Comparison of ENCODE assay signal across 1 cellular context in the genomic region with DNA sequence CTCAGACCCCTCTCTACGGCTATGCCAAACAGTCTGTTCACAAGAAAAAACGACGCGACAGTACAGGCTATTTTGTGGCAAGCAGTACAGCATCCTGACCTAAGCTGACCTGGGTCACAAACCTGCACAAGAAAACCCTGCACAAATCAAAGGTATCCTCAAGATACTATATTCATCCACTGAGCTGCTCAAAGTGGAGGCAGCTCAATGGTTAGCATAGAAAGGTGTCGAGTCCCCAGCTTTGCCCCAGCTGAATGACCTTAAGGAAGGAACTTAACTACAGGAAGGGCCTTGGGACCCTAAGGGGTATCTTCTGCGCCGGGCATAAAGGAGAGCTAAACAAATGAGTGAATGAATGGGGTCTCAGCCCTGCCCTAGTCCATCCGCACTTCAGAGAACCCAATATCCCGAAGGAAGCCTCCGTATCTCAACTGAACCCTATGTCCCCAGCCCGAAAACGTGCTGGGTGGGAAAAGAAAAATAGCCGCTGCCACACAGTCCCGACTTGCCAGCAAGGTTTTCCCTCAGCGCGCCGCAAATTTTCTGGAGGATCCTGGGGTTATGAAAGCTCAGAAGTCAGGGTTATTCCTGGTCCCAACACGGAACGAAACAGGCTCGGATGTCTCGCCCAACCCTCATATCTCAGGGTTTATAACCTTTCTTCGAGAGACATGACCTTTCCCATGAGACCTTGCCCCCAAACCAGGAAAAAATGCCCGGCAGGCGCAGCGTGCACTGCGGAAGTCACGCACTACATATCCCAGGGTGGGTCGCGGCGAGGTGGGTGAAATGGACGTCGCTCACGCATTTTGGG.
TF ChIP-seq lines count a peak whose summit lies in the region.

A gene with protein sequence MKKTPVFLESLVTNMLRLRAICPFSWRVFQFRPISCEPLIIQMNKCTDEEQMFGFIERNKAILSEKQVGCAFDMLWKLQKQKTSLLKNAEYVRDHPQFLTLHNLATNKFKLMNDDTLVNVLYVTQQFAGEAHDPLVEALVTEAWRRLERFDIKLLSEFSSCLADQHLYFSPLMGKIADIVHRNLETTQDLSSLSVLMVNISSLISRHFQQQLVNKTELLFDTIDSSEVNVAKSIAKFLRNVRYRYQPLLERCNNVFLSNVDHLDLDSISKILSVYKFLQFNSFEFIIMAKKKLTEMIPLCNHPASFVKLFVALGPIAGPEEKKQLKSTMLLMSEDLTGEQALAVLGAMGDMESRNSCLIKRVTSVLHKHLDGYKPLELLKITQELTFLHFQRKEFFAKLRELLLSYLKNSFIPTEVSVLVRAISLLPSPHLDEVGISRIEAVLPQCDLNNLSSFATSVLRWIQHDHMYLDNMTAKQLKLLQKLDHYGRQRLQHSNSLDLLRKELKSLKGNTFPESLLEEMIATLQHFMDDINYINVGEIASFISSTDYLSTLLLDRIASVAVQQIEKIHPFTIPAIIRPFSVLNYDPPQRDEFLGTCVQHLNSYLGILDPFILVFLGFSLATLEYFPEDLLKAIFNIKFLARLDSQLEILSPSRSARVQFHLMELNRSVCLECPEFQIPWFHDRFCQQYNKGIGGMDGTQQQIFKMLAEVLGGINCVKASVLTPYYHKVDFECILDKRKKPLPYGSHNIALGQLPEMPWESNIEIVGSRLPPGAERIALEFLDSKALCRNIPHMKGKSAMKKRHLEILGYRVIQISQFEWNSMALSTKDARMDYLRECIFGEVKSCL (minus strand): TSS at position 706 of the 814 bp plus-strand sequence. CDS start 1,836 bp downstream, outside the sequence.

TF ChIP-seq in SK-N-SH treated with all-trans-retinoic acid at 6 μM for 48 hours, 23 proteins besides CTCF, POLR2A, EP300 and RAD21 (continued from another document):
- TF ChIP-seq ISL1 (CRISPR knock-in tag; IDR thresholded peaks at IDR 0.05) = no peak
